Comparison of ENCODE assay signal across 1 cellular context in the genomic region with DNA sequence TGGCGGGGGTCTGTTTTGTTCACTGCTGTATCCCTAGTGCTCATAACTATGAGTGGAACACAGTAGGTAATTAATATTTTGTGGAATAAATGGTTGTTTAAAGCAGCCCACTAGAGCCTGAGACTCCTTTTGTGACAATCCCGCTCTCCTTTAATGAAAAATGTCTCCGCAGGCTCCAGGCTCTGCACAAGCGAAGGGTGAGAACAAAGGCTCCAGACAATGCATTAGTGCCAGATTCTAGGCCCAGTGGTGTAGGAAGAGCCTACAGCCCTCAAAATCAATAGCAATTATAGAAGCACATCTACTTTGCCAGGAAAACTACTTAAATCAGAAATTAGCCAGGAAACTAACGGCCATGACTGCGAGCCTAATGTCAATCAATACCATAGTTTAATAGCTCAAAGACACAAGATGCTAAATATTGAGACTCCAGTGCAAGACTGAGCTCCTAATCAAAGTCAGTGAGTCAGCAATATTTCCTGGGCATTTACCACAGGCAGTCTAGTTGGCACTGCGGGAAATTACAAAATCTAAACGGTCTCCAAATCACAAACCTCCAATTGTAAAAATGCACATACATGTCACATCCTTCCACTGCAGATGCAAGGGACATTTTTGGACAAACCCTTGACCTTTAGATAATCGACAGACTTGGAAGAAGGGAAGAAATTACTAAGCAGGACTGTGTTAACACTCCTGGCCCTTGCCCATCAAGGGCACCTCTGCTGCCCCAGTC.
TF ChIP-seq lines count a peak whose summit lies in the region.

No MANE protein-coding gene starts in this region.

TF ChIP-seq in HepG2, 621 proteins besides CTCF, POLR2A, EP300 and RAD21:
- no peak for TF ChIP-seq SP4 (CRISPR knock-in tag; IDR thresholded peaks at IDR 0.05)
- TF ChIP-seq ZNF552 (CRISPR knock-in tag; IDR thresholded peaks at IDR 0.05; ENCODE audit: borderline replicate concordance): no peak
- TF ChIP-seq, protein P1, sequence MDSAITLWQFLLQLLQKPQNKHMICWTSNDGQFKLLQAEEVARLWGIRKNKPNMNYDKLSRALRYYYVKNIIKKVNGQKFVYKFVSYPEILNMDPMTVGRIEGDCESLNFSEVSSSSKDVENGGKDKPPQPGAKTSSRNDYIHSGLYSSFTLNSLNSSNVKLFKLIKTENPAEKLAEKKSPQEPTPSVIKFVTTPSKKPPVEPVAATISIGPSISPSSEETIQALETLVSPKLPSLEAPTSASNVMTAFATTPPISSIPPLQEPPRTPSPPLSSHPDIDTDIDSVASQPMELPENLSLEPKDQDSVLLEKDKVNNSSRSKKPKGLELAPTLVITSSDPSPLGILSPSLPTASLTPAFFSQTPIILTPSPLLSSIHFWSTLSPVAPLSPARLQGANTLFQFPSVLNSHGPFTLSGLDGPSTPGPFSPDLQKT (CRISPR knock-in tag; IDR thresholded peaks at IDR 0.05; ENCODE audit: borderline replicate concordance): no peak
- no peak for TF ChIP-seq ZFP62 (CRISPR knock-in tag; IDR thresholded peaks at IDR 0.05)
- TF ChIP-seq DPF2 (CRISPR knock-in tag; IDR thresholded peaks at IDR 0.05; ENCODE audit: borderline replicate concordance, low read depth): no peak
- TF ChIP-seq GMEB2 (CRISPR knock-in tag; IDR thresholded peaks at IDR 0.05; ENCODE audit: low read depth): no peak
- TF ChIP-seq SRY (CRISPR knock-in tag; IDR thresholded peaks at IDR 0.05): no peak
- TF ChIP-seq, protein P2, sequence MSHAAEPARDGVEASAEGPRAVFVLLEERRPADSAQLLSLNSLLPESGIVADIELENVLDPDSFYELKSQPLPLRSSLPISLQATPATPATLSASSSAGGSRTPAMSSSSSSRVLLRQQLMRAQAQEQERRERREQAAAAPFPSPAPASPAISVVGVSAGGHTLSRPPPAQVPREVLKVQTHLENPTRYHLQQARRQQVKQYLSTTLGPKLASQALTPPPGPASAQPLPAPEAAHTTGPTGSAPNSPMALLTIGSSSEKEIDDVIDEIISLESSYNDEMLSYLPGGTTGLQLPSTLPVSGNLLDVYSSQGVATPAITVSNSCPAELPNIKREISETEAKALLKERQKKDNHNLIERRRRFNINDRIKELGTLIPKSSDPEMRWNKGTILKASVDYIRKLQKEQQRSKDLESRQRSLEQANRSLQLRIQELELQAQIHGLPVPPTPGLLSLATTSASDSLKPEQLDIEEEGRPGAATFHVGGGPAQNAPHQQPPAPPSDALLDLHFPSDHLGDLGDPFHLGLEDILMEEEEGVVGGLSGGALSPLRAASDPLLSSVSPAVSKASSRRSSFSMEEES (CRISPR knock-in tag; IDR thresholded peaks at IDR 0.05): no peak
- TF ChIP-seq POLR2AphosphoS5 (IDR thresholded peaks at IDR 0.05; ENCODE audit: low read depth, low read length): no peak
- no peak for TF ChIP-seq ZFP41 (CRISPR knock-in tag; IDR thresholded peaks at IDR 0.05; ENCODE audit: borderline replicate concordance)
- TF ChIP-seq NFE2L2 (IDR thresholded peaks at IDR 0.05; ENCODE audit: low read length): peak; percentile 59; the same call in 1 of the 2 replicates
- TF ChIP-seq ZHX2 (IDR thresholded peaks at IDR 0.05; ENCODE audit: low read depth): no peak
- no peak for TF ChIP-seq ZHX2 (CRISPR knock-in tag; IDR thresholded peaks at IDR 0.05; ENCODE audit: borderline replicate concordance)
- peak; percentile 78 to 80 for TF ChIP-seq MAFK (conservative IDR thresholded peaks at IDR 0.05 in 1 of 2, IDR thresholded peaks at IDR 0.05 in 1 of 2; ENCODE audit: low read length in 2 of 2)
- TF ChIP-seq ZNF468 (CRISPR knock-in tag; IDR thresholded peaks at IDR 0.05): no peak
- no peak for TF ChIP-seq SMC3 (IDR thresholded peaks at IDR 0.05; ENCODE audit: low read length)
- TF ChIP-seq, protein P3, sequence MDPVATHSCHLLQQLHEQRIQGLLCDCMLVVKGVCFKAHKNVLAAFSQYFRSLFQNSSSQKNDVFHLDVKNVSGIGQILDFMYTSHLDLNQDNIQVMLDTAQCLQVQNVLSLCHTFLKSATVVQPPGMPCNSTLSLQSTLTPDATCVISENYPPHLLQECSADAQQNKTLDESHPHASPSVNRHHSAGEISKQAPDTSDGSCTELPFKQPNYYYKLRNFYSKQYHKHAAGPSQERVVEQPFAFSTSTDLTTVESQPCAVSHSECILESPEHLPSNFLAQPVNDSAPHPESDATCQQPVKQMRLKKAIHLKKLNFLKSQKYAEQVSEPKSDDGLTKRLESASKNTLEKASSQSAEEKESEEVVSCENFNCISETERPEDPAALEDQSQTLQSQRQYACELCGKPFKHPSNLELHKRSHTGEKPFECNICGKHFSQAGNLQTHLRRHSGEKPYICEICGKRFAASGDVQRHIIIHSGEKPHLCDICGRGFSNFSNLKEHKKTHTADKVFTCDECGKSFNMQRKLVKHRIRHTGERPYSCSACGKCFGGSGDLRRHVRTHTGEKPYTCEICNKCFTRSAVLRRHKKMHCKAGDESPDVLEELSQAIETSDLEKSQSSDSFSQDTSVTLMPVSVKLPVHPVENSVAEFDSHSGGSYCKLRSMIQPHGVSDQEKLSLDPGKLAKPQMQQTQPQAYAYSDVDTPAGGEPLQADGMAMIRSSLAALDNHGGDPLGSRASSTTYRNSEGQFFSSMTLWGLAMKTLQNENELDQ (CRISPR knock-in tag; IDR thresholded peaks at IDR 0.05; ENCODE audit: borderline replicate concordance): no peak
- TF ChIP-seq ZNF282 (IDR thresholded peaks at IDR 0.05; ENCODE audit: partially characterized antibody): no peak
- TF ChIP-seq ZNF772 (CRISPR knock-in tag; IDR thresholded peaks at IDR 0.05): no peak
- TF ChIP-seq ZNF558 (CRISPR knock-in tag; IDR thresholded peaks at IDR 0.05; ENCODE audit: borderline replicate concordance): no peak
- TF ChIP-seq KAT7 (CRISPR knock-in tag; IDR thresholded peaks at IDR 0.05; ENCODE audit: borderline replicate concordance): no peak
- TF ChIP-seq, protein P4, sequence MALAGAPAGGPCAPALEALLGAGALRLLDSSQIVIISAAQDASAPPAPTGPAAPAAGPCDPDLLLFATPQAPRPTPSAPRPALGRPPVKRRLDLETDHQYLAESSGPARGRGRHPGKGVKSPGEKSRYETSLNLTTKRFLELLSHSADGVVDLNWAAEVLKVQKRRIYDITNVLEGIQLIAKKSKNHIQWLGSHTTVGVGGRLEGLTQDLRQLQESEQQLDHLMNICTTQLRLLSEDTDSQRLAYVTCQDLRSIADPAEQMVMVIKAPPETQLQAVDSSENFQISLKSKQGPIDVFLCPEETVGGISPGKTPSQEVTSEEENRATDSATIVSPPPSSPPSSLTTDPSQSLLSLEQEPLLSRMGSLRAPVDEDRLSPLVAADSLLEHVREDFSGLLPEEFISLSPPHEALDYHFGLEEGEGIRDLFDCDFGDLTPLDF (CRISPR knock-in tag; IDR thresholded peaks at IDR 0.05): no peak
- TF ChIP-seq PAF1 (CRISPR knock-in tag; IDR thresholded peaks at IDR 0.05): no peak
- no peak for TF ChIP-seq CBX2 (IDR thresholded peaks at IDR 0.05; ENCODE audit: low read depth, low read length)
- TF ChIP-seq CBX2 (CRISPR knock-in tag; IDR thresholded peaks at IDR 0.05; ENCODE audit: low read depth): no peak
- TF ChIP-seq MAFF (IDR thresholded peaks at IDR 0.05; ENCODE audit: low read depth, low read length): peak; percentile 67
- TF ChIP-seq MYPOP (CRISPR knock-in tag; IDR thresholded peaks at IDR 0.05): no peak
- TF ChIP-seq SATB2 (CRISPR knock-in tag; IDR thresholded peaks at IDR 0.05): no peak
